30 cellular contexts compared by ENCODE assay signal in genomic region chr12:45590646-45591045, GRCh38.
"Had no signal": no experiment of that assay in that cellular context is flagged by ENCODE, and none has a peak within 500 bp of the region (broad histone marks: within the 10 kb centered on the region; RNA-seq: fewer than 3 reads in every experiment).

No MANE protein-coding gene starts in this region.

- H3K4me1 ChIP-seq: ascending aorta, breast epithelium, gastroesophageal sphincter, heart right ventricle had no signal

- H3K27me3 ChIP-seq: ascending aorta, breast epithelium, cardiac muscle cell, esophagus squamous epithelium, heart right ventricle had no signal

- H3K4me3 Mint-ChIP-seq: activated naive CD4-positive, alpha-beta T cell treated with anti-CD3 and anti-CD28 coated beads, Interleukin-2, amount 10 ng/mL, durations not matched to agents 7 days and 5 days; activated T-cell treated with anti-CD3 and anti-CD28 coated beads, Interleukin-2, amount 50 U/mL, for 4 hours; activated T-helper 1 cell treated with anti-CD3 and anti-CD28 coated beads, Interleukin-12 subunit alpha, Interleukin-12 subunit beta, Interleukin-2, Interleukin-4 antibody, amounts not matched to agents 30 ng/mL and 10 ng/mL and 1 ng/mL, durations not matched to agents 14 hours and 24 hours and 36 hours; brain; T-helper 17 cell; T-helper 2 cell treated with Interferon-gamma antibody and Interleukin-4, amounts not matched to agents 5 μg/mL and 100 μg/mL, for 36 hours had no signal

- H3K4me3 ChIP-seq: ascending aorta, breast epithelium, cardiac muscle cell, coronary artery, esophagus squamous epithelium, gastroesophageal sphincter, heart right ventricle had no signal

- H3K27ac Mint-ChIP-seq: activated naive CD4-positive, alpha-beta T cell treated with anti-CD3 and anti-CD28 coated beads, Interleukin-2, amount 10 ng/mL, durations not matched to agents 7 days and 5 days; activated T-helper 1 cell treated with anti-CD3 and anti-CD28 coated beads, Interleukin-12 subunit alpha, Interleukin-12 subunit beta, Interleukin-2, Interleukin-4 antibody, amounts not matched to agents 30 ng/mL and 10 ng/mL and 1 ng/mL, durations not matched to agents 14 hours and 24 hours and 36 hours; brain; T-helper 17 cell; T-helper 2 cell treated with Interferon-gamma antibody and Interleukin-4, amounts not matched to agents 5 μg/mL and 100 μg/mL, for 36 hours had no signal

- H3K36me3 Mint-ChIP-seq: activated naive CD4-positive, alpha-beta T cell treated with anti-CD3 and anti-CD28 coated beads, Interleukin-2, amount 10 ng/mL, durations not matched to agents 7 days and 5 days; activated naive CD4-positive, alpha-beta T cell treated with anti-CD3 and anti-CD28 coated beads, Interleukin-2, amount 50 U/mL, for 72 hours; brain had no signal

- ATAC-seq: activated T-cell treated with anti-CD3 and anti-CD28 coated beads, Interleukin-2, amount 50 U/mL, for 4 hours; gastroesophageal sphincter; heart right ventricle; SK-N-SH treated with all-trans-retinoic acid at 6 μM for 48 hours; T-helper 17 cell had no signal

- H3K9me3 ChIP-seq: ascending aorta, breast epithelium, esophagus squamous epithelium, gastroesophageal sphincter had no signal

- H3K4me1 Mint-ChIP-seq: activated naive CD4-positive, alpha-beta T cell treated with anti-CD3 and anti-CD28 coated beads, Interleukin-2, amount 10 ng/mL, durations not matched to agents 7 days and 5 days; brain had no signal

- H3K9me3 Mint-ChIP-seq: activated naive CD4-positive, alpha-beta T cell treated with anti-CD3 and anti-CD28 coated beads, Interleukin-2, amount 10 ng/mL, durations not matched to agents 7 days and 5 days; activated naive CD4-positive, alpha-beta T cell treated with anti-CD3 and anti-CD28 coated beads, Interleukin-2, amount 50 U/mL, for 72 hours; activated T-cell treated with anti-CD3 and anti-CD28 coated beads, Interleukin-2, amount 50 U/mL, for 4 hours; activated T-helper 1 cell treated with anti-CD3 and anti-CD28 coated beads, Interleukin-12 subunit alpha, Interleukin-12 subunit beta, Interleukin-2, Interleukin-4 antibody, amounts not matched to agents 30 ng/mL and 10 ng/mL and 1 ng/mL, durations not matched to agents 14 hours and 24 hours and 36 hours; T-helper 2 cell treated with Interferon-gamma antibody and Interleukin-4, amounts not matched to agents 5 μg/mL and 100 μg/mL, for 36 hours had no signal

- H3K36me3 ChIP-seq: ascending aorta, breast epithelium, cardiac muscle cell, esophagus squamous epithelium, gastroesophageal sphincter, heart right ventricle had no signal

- DNase-seq: activated CD4-positive, alpha-beta T cell treated with anti-CD3 and anti-CD28 coated beads for 48 hours; activated CD4-positive, alpha-beta T cell treated with anti-CD3 and anti-CD28 coated beads, Interleukin-2, amount 50 U/mL, for 1 hour; activated CD4-positive, alpha-beta T cell treated with anti-CD3 and anti-CD28 coated beads, Interleukin-2, amount 50 U/mL, for 48 hours; activated CD4-positive, CD25-positive, alpha-beta regulatory T cell; activated CD4-positive, CD25-positive, alpha-beta regulatory T cell treated with anti-CD3 and anti-CD28 coated beads, Interleukin-2, amount 50 U/mL, for 72 hours; activated CD8-positive, alpha-beta memory T cell treated with anti-CD3 and anti-CD28 coated beads, Interleukin-2, amount 50 U/mL, for 48 hours; activated gamma-delta T cell; activated naive CD4-positive, alpha-beta T cell; activated naive CD4-positive, alpha-beta T cell treated with anti-CD3 and anti-CD28 coated beads, Interleukin-2, amount 10 ng/mL, durations not matched to agents 7 days and 5 days; activated T-cell treated with anti-CD3 and anti-CD28 coated beads for 4 hours; activated T-cell treated with anti-CD3 and anti-CD28 coated beads, Interleukin-2, amount 50 U/mL, for 4 hours; central memory CD4-positive, alpha-beta T cell; cerebellar nuclear complex; dermis blood vessel endothelial cell; effector CD4-positive, alpha-beta T cell; esophagus squamous epithelium; foreskin melanocyte; heart right ventricle; T-helper 1 cell; T-helper 17 cell had no signal

- H3K27me3 Mint-ChIP-seq: brain had no signal
